In genomic region chr22:50114221-50114981, GRCh38 we compare ENCODE assay signal across 11 cellular contexts. TPM values are rescaled to one million over a fixed set of nuclear protein-coding genes. Genes with fewer than 3 reads are reported as not detected.
DNase-seq lines count a peak whose midpoint lies in the region; ATAC-seq and TF ChIP-seq lines count a peak whose summit lies in the region.
"Had no signal": no experiment of that assay in that cellular context is flagged by ENCODE, and none has a peak within 500 bp of the region (broad histone marks: within the 10 kb centered on the region; RNA-seq: fewer than 3 reads in every experiment).

No MANE protein-coding gene starts in this region.

- no peak overlapping the region for H3K27ac Mint-ChIP-seq in activated naive CD8-positive, alpha-beta T cell treated with anti-CD3 and anti-CD28 coated beads, Interleukin-2, amount 50 U/mL, for 24 hours
- H3K27ac Mint-ChIP-seq: activated CD4-positive, alpha-beta memory T cell treated with anti-CD3 and anti-CD28 coated beads, Interleukin-2, amount 10 ng/mL, durations not matched to agents 7 days and 5 days had no signal

- peak; percentile 86 for DNase-seq in GM03348 (ENCODE audit: low spot score)
- DNase-seq in SHP77 (lab: John Stamatoyannopoulos, UW) = peak; percentile 39 to 59
- peak; percentile 96 for DNase-seq in fibroblast of the aortic adventitia (ENCODE audit: low read depth)
- DNase-seq in skeletal muscle cell (ENCODE audit: low read depth) = peak; percentile 22
- DNase-seq in activated naive CD8-positive, alpha-beta T cell treated with anti-CD3 and anti-CD28 coated beads, Interleukin-2, amount 50 U/mL, for 24 hours = no peak
- DNase-seq in stimulated activated CD4-positive, alpha-beta T cell treated with anti-CD3 and anti-CD28 coated beads, Interleukin-2, amount 100 ng/mL, for 48 hours = no peak
- no peak for DNase-seq in stimulated activated naive CD8-positive, alpha-beta T cell treated with anti-CD3 and anti-CD28 coated beads, Interleukin-15, Interleukin-2, amounts not matched to agents 100 U/mL and 50 U/mL, for 24 hours
- DNase-seq: activated CD4-positive, alpha-beta memory T cell treated with anti-CD3 and anti-CD28 coated beads, Interleukin-2, amount 10 ng/mL, durations not matched to agents 7 days and 5 days; Right ventricle myocardium superior had no signal

- peak overlapping the region; percentile 70 for H3K4me3 ChIP-seq in fibroblast of the aortic adventitia (ENCODE audit: low read depth, low read length)
- no peak overlapping the region for H3K4me3 ChIP-seq in skeletal muscle cell (ENCODE audit: low read depth, low read length)

- peaks cover 8% of the 10 kb centered on the region for H3K27me3 Mint-ChIP-seq in activated naive CD8-positive, alpha-beta T cell treated with anti-CD3 and anti-CD28 coated beads, Interleukin-2, amount 50 U/mL, for 24 hours

- H3K4me1 Mint-ChIP-seq in activated naive CD8-positive, alpha-beta T cell treated with anti-CD3 and anti-CD28 coated beads, Interleukin-2, amount 50 U/mL, for 24 hours = peaks cover 19% of the 10 kb centered on the region

- H3K36me3 Mint-ChIP-seq in activated naive CD8-positive, alpha-beta T cell treated with anti-CD3 and anti-CD28 coated beads, Interleukin-2, amount 50 U/mL, for 24 hours (ENCODE audit: low read depth) = no peaks in the 10 kb centered on the region

- ATAC-seq in activated naive CD8-positive, alpha-beta T cell treated with anti-CD3 and anti-CD28 coated beads, Interleukin-2, amount 50 U/mL, for 24 hours = no peak
- ATAC-seq in HG02970 (IDR thresholded peaks at IDR 0.05; ENCODE audit: low FRiP score, unreplicated experiment) = no peak
- no peak for ATAC-seq in stimulated activated naive CD8-positive, alpha-beta T cell treated with anti-CD3 and anti-CD28 coated beads, Interleukin-15, Interleukin-2, amounts not matched to agents 100 U/mL and 50 U/mL, for 24 hours

- no peak overlapping the region for H3K4me3 Mint-ChIP-seq in activated naive CD8-positive, alpha-beta T cell treated with anti-CD3 and anti-CD28 coated beads, Interleukin-2, amount 50 U/mL, for 24 hours
- H3K4me3 Mint-ChIP-seq: activated CD4-positive, alpha-beta memory T cell treated with anti-CD3 and anti-CD28 coated beads, Interleukin-2, amount 10 ng/mL, durations not matched to agents 7 days and 5 days had no signal

- TF ChIP-seq CTCF in fibroblast of the aortic adventitia (IDR thresholded peaks at IDR 0.05; ENCODE audit: insufficient read depth, low read length) = no peak

- H3K9me3 Mint-ChIP-seq in activated naive CD8-positive, alpha-beta T cell treated with anti-CD3 and anti-CD28 coated beads, Interleukin-2, amount 50 U/mL, for 24 hours = no peaks in the 10 kb centered on the region
- H3K9me3 Mint-ChIP-seq: activated CD4-positive, alpha-beta memory T cell treated with anti-CD3 and anti-CD28 coated beads, Interleukin-2, amount 10 ng/mL, durations not matched to agents 7 days and 5 days had no signal

RNA-seq across cellular contexts. Expression of gene MOV10L1, which starts 24.6 kb away (rescaled TPM):
- 5.1 and 12.0 TPM in 2 replicates for total RNA-seq in fibroblast of the aortic adventitia (ENCODE audit: low replicate concordance)
- total RNA-seq: activated CD4-positive, alpha-beta memory T cell treated with anti-CD3 and anti-CD28 coated beads, Interleukin-2, amount 10 ng/mL, durations not matched to agents 7 days and 5 days; Right ventricle myocardium superior had no signal

RNA-seq across cellular contexts. Expression of gene MLC1, which starts 29.2 kb away (rescaled TPM):
- total RNA-seq in fibroblast of the aortic adventitia (ENCODE audit: low replicate concordance) = 0.09 TPM in 1 of 2 replicates, not detected in the other

RNA-seq across cellular contexts. Expression of gene PANX2, which starts 56.1 kb away (rescaled TPM):
- 0.90 TPM in 2 replicates for total RNA-seq in fibroblast of the aortic adventitia (ENCODE audit: low replicate concordance)

RNA-seq across cellular contexts. Expression of gene TTLL8, which starts 56.3 kb away (rescaled TPM):
- total RNA-seq in fibroblast of the aortic adventitia (ENCODE audit: low replicate concordance) = not detected in 2 replicates
- total RNA-seq: activated CD4-positive, alpha-beta memory T cell treated with anti-CD3 and anti-CD28 coated beads, Interleukin-2, amount 10 ng/mL, durations not matched to agents 7 days and 5 days; posterior vena cava; Right ventricle myocardium superior had no signal

Comparison
In these comparisons a context has a peak if more than half of its experiments do, and no peak if none do; other contexts are left out.
1. DNase-seq: peak in GM03348 (single experiment), SHP77 (2 of 2), fibroblast of the aortic adventitia (single experiment) and skeletal muscle cell (single experiment); none in activated naive CD8-positive, alpha-beta T cell treated with anti-CD3 and anti-CD28 coated beads, Interleukin-2, amount 50 U/mL, for 24 hours (single experiment), stimulated activated CD4-positive, alpha-beta T cell treated with anti-CD3 and anti-CD28 coated beads, Interleukin-2, amount 100 ng/mL, for 48 hours (0 of 2) and stimulated activated naive CD8-positive, alpha-beta T cell treated with anti-CD3 and anti-CD28 coated beads, Interleukin-15, Interleukin-2, amounts not matched to agents 100 U/mL and 50 U/mL, for 24 hours (single experiment).